ENCODE assay signal across 19 cellular contexts in the genomic region with DNA sequence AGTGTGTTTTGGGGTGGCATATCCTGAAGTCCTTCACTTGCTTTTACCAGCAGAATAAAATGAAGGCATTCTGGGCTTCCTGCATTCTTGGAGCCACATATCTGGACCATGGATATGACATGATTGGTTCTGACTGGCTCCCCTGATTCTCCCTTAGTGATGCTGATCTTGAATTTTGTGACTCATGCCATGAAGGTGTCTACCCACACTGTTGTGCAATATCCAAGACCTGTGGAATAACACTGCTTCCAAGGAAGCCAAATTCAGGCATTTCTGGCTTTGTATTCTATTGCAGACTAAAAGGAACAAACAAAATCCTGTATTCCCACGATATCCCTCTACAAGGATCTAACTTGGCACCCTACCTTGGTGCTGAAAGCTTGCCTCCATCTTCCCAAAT.
"Had no signal": no experiment of that assay in that cellular context is flagged by ENCODE, and none has a peak within 500 bp of the region (broad histone marks: within the 10 kb centered on the region; RNA-seq: fewer than 3 reads in every experiment).

No MANE protein-coding gene starts in this region.

- ATAC-seq: activated CD4-positive, CD25-positive, alpha-beta regulatory T cell treated with anti-CD3 and anti-CD28 coated beads, Interleukin-2, amount 50 U/mL, for 24 hours; lower lobe of right lung; psoas muscle; sciatic nerve; stimulated activated naive CD8-positive, alpha-beta T cell treated with anti-CD3 and anti-CD28 coated beads, Interleukin-15, amount 100 ng/mL, for 72 hours; upper lobe of right lung had no signal

- H3K36me3 Mint-ChIP-seq: activated naive CD4-positive, alpha-beta T cell treated with anti-CD3 and anti-CD28 coated beads, Interleukin-2, amount 10 ng/mL, durations not matched to agents 7 days and 5 days had no signal

- H3K27ac Mint-ChIP-seq: activated naive CD4-positive, alpha-beta T cell treated with anti-CD3 and anti-CD28 coated beads, Interleukin-2, amount 10 ng/mL, durations not matched to agents 7 days and 5 days; endodermal cell; stimulated activated naive CD8-positive, alpha-beta T cell treated with anti-CD3 and anti-CD28 coated beads, Interleukin-15, amount 100 ng/mL, for 72 hours had no signal

- H3K27me3 ChIP-seq: cardiac muscle cell, testis, upper lobe of right lung had no signal

- FAIRE-seq: astrocyte had no signal

- H3K4me3 Mint-ChIP-seq: activated naive CD4-positive, alpha-beta T cell treated with anti-CD3 and anti-CD28 coated beads, Interleukin-2, amount 10 ng/mL, durations not matched to agents 7 days and 5 days; endodermal cell; neural crest cell; stimulated activated naive CD8-positive, alpha-beta T cell treated with anti-CD3 and anti-CD28 coated beads, Interleukin-15, amount 100 ng/mL, for 72 hours had no signal

- H3K4me3 ChIP-seq: cardiac muscle cell, dorsolateral prefrontal cortex, lower lobe of right lung, psoas muscle, testis, upper lobe of right lung had no signal

- H3K9me3 Mint-ChIP-seq: activated naive CD4-positive, alpha-beta T cell treated with anti-CD3 and anti-CD28 coated beads, Interleukin-2, amount 10 ng/mL, durations not matched to agents 7 days and 5 days; endodermal cell; neural crest cell had no signal

- H3K9me3 ChIP-seq: lower lobe of right lung, psoas muscle, testis, upper lobe of right lung had no signal

- H3K27ac ChIP-seq: cardiac muscle cell, dorsolateral prefrontal cortex, lower lobe of right lung, psoas muscle, testis, upper lobe of right lung had no signal

- H3K36me3 ChIP-seq: cardiac muscle cell, lower lobe of right lung, upper lobe of right lung had no signal

- H3K4me1 ChIP-seq: lower lobe of right lung, psoas muscle, testis, upper lobe of right lung had no signal

- DNase-seq: activated CD4-positive, alpha-beta T cell treated with anti-CD3 and anti-CD28 coated beads, Interleukin-2, amount 50 U/mL, for 1 hour; activated CD8-positive, alpha-beta memory T cell treated with anti-CD3 and anti-CD28 coated beads for 24 hours; activated naive CD4-positive, alpha-beta T cell treated with anti-CD3 and anti-CD28 coated beads, Interleukin-2, amount 10 ng/mL, durations not matched to agents 7 days and 5 days; dorsolateral prefrontal cortex; endodermal cell; glutamatergic neuron; left cardiac atrium; lower lobe of right lung; midbrain; psoas muscle; stimulated activated naive CD8-positive, alpha-beta T cell treated with anti-CD3 and anti-CD28 coated beads, Interleukin-15, amount 100 ng/mL, for 72 hours; T-helper 9 cell; testis; upper lobe of right lung had no signal
